ENCODE assay signal across 1 cellular context in the genomic region with DNA sequence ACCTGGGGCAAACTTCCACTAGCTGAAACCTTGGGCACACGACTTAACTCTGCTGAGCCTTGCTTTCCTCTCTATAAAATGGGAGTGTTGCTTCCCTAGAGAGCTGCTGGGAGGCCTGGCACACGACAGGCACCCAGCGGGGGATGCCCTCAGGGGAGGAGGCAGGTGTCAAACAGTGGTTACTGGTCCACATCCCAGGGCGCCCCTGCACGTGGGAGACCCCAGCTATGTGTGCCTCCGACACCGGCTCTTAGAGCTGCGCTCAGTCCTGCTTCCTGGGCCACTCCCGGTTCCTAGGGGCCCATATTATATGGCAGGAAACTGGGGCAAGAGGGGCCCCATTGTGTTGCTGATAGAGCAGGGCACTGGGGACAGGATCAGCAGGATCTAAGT.
TF ChIP-seq lines count a peak whose summit lies in the region.

No MANE protein-coding gene starts in this region.

TF ChIP-seq in H1, 55 proteins besides CTCF, POLR2A, EP300 and RAD21 (continued from another document):
- TF ChIP-seq, protein P1, sequence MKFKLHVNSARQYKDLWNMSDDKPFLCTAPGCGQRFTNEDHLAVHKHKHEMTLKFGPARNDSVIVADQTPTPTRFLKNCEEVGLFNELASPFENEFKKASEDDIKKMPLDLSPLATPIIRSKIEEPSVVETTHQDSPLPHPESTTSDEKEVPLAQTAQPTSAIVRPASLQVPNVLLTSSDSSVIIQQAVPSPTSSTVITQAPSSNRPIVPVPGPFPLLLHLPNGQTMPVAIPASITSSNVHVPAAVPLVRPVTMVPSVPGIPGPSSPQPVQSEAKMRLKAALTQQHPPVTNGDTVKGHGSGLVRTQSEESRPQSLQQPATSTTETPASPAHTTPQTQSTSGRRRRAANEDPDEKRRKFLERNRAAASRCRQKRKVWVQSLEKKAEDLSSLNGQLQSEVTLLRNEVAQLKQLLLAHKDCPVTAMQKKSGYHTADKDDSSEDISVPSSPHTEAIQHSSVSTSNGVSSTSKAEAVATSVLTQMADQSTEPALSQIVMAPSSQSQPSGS (IDR thresholded peaks at IDR 0.05; ENCODE audit: low read length) = no peak
- TF ChIP-seq, protein P2, sequence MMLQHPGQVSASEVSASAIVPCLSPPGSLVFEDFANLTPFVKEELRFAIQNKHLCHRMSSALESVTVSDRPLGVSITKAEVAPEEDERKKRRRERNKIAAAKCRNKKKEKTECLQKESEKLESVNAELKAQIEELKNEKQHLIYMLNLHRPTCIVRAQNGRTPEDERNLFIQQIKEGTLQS (IDR thresholded peaks at IDR 0.05; ENCODE audit: insufficient read depth, low read depth, low read length) = no peak
- no peak for TF ChIP-seq KDM4A (IDR thresholded peaks at IDR 0.05; ENCODE audit: low read depth, low read length, severe bottlenecking)
- no peak for TF ChIP-seq KDM5A (IDR thresholded peaks at IDR 0.05; ENCODE audit: low read length)
- TF ChIP-seq CTBP2 (IDR thresholded peaks at IDR 0.05; ENCODE audit: borderline replicate concordance, insufficient read depth, insufficient read length, low read length) = no peak
- TF ChIP-seq ZNF274 (IDR thresholded peaks at IDR 0.05; ENCODE audit: borderline replicate concordance, extremely low read depth, low read length) = no peak
